ENCODE assay signal across 2 cellular contexts in the genomic region with DNA sequence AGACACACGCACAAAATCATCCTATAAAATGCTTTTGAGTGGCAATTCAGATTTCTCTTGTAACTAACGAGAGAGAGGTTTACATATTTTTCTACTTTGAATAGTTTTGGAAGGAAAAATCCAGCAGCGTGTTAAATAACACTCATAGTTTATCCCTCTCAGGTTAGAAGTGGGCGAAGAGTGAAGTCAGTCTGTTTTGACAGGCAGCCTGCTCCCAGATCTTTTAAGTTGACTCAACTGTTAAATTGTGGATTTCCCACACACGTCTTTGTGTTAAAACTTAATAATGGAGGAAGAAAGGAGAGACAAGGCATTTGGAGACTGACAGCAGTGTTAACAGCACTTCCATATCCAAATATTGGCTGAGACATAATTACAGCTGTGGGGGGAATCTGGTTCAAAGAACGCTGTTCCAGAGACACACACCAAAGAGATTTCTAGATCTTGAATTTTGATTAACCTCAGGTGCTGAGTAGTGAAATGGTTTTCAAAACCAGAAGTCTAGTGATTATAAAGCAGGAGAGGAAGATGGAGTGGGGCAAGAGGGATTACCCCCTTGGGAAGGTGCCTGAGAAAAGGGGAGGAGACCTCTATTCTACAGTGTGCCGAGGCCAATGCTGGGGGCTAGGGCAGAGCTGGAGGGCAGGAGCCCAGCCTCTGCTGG.
TF ChIP-seq lines count a peak whose summit lies in the region.

No MANE protein-coding gene starts in this region.

TF ChIP-seq in SK-N-SH, 30 proteins besides CTCF, POLR2A, EP300 and RAD21:
- TF ChIP-seq TAF1 (IDR thresholded peaks at IDR 0.05; ENCODE audit: borderline replicate concordance, low read depth, low read length) (no peak), GATA2 (CRISPR knock-in tag; IDR thresholded peaks at IDR 0.05) (no peak), FOSL2 (IDR thresholded peaks at IDR 0.05; ENCODE audit: borderline replicate concordance, low read depth) (no peak), ELF1 (IDR thresholded peaks at IDR 0.05) (no peak), YY1 (IDR thresholded peaks at IDR 0.05; ENCODE audit: low read depth) (no peak)
- TF ChIP-seq, protein P1, sequence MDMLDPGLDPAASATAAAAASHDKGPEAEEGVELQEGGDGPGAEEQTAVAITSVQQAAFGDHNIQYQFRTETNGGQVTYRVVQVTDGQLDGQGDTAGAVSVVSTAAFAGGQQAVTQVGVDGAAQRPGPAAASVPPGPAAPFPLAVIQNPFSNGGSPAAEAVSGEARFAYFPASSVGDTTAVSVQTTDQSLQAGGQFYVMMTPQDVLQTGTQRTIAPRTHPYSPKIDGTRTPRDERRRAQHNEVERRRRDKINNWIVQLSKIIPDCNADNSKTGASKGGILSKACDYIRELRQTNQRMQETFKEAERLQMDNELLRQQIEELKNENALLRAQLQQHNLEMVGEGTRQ (IDR thresholded peaks at IDR 0.05; ENCODE audit: borderline replicate concordance, low read depth, low read length): no peak
- TF ChIP-seq, protein P2, sequence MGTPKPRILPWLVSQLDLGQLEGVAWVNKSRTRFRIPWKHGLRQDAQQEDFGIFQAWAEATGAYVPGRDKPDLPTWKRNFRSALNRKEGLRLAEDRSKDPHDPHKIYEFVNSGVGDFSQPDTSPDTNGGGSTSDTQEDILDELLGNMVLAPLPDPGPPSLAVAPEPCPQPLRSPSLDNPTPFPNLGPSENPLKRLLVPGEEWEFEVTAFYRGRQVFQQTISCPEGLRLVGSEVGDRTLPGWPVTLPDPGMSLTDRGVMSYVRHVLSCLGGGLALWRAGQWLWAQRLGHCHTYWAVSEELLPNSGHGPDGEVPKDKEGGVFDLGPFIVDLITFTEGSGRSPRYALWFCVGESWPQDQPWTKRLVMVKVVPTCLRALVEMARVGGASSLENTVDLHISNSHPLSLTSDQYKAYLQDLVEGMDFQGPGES (IDR thresholded peaks at IDR 0.05; ENCODE audit: low read depth, low read length): no peak
- TF ChIP-seq, protein P3, sequence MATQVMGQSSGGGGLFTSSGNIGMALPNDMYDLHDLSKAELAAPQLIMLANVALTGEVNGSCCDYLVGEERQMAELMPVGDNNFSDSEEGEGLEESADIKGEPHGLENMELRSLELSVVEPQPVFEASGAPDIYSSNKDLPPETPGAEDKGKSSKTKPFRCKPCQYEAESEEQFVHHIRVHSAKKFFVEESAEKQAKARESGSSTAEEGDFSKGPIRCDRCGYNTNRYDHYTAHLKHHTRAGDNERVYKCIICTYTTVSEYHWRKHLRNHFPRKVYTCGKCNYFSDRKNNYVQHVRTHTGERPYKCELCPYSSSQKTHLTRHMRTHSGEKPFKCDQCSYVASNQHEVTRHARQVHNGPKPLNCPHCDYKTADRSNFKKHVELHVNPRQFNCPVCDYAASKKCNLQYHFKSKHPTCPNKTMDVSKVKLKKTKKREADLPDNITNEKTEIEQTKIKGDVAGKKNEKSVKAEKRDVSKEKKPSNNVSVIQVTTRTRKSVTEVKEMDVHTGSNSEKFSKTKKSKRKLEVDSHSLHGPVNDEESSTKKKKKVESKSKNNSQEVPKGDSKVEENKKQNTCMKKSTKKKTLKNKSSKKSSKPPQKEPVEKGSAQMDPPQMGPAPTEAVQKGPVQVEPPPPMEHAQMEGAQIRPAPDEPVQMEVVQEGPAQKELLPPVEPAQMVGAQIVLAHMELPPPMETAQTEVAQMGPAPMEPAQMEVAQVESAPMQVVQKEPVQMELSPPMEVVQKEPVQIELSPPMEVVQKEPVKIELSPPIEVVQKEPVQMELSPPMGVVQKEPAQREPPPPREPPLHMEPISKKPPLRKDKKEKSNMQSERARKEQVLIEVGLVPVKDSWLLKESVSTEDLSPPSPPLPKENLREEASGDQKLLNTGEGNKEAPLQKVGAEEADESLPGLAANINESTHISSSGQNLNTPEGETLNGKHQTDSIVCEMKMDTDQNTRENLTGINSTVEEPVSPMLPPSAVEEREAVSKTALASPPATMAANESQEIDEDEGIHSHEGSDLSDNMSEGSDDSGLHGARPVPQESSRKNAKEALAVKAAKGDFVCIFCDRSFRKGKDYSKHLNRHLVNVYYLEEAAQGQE (IDR thresholded peaks at IDR 0.05; ENCODE audit: low read depth, low read length): no peak

TF ChIP-seq in SK-N-SH treated with all-trans-retinoic acid at 6 μM for 48 hours, 23 proteins besides CTCF, POLR2A, EP300 and RAD21:
- TF ChIP-seq, protein P4, sequence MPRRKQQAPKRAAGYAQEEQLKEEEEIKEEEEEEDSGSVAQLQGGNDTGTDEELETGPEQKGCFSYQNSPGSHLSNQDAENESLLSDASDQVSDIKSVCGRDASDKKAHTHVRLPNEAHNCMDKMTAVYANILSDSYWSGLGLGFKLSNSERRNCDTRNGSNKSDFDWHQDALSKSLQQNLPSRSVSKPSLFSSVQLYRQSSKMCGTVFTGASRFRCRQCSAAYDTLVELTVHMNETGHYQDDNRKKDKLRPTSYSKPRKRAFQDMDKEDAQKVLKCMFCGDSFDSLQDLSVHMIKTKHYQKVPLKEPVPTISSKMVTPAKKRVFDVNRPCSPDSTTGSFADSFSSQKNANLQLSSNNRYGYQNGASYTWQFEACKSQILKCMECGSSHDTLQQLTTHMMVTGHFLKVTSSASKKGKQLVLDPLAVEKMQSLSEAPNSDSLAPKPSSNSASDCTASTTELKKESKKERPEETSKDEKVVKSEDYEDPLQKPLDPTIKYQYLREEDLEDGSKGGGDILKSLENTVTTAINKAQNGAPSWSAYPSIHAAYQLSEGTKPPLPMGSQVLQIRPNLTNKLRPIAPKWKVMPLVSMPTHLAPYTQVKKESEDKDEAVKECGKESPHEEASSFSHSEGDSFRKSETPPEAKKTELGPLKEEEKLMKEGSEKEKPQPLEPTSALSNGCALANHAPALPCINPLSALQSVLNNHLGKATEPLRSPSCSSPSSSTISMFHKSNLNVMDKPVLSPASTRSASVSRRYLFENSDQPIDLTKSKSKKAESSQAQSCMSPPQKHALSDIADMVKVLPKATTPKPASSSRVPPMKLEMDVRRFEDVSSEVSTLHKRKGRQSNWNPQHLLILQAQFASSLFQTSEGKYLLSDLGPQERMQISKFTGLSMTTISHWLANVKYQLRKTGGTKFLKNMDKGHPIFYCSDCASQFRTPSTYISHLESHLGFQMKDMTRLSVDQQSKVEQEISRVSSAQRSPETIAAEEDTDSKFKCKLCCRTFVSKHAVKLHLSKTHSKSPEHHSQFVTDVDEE (CRISPR knock-in tag; IDR thresholded peaks at IDR 0.05): no peak
- TF ChIP-seq SNAI2 (CRISPR knock-in tag; IDR thresholded peaks at IDR 0.05) (no peak), CSDC2 (CRISPR knock-in tag; IDR thresholded peaks at IDR 0.05) (no peak), ISL1 (CRISPR knock-in tag; IDR thresholded peaks at IDR 0.05) (no peak), RARB (CRISPR knock-in tag; IDR thresholded peaks at IDR 0.05) (no peak), ZFP3 (CRISPR knock-in tag; IDR thresholded peaks at IDR 0.05) (no peak), ESRRG (CRISPR knock-in tag; IDR thresholded peaks at IDR 0.05) (no peak), ZNF70 (CRISPR knock-in tag; IDR thresholded peaks at IDR 0.05) (no peak), TOX (CRISPR knock-in tag; IDR thresholded peaks at IDR 0.05; ENCODE audit: borderline replicate concordance) (no peak), ZNF565 (CRISPR knock-in tag; conservative IDR thresholded peaks at IDR 0.05; ENCODE audit: low read depth) (no peak), ZC3H10 (CRISPR knock-in tag; IDR thresholded peaks at IDR 0.05) (no peak), OSR1 (CRISPR knock-in tag; IDR thresholded peaks at IDR 0.05) (no peak), ZFP30 (CRISPR knock-in tag; IDR thresholded peaks at IDR 0.05) (no peak), PPARA (CRISPR knock-in tag; IDR thresholded peaks at IDR 0.05; ENCODE audit: borderline replicate concordance) (no peak), ARNTL (CRISPR knock-in tag; IDR thresholded peaks at IDR 0.05; ENCODE audit: borderline replicate concordance, low read depth) (no peak), ZNF8 (CRISPR knock-in tag; IDR thresholded peaks at IDR 0.05) (no peak)
- TF ChIP-seq, protein P5, sequence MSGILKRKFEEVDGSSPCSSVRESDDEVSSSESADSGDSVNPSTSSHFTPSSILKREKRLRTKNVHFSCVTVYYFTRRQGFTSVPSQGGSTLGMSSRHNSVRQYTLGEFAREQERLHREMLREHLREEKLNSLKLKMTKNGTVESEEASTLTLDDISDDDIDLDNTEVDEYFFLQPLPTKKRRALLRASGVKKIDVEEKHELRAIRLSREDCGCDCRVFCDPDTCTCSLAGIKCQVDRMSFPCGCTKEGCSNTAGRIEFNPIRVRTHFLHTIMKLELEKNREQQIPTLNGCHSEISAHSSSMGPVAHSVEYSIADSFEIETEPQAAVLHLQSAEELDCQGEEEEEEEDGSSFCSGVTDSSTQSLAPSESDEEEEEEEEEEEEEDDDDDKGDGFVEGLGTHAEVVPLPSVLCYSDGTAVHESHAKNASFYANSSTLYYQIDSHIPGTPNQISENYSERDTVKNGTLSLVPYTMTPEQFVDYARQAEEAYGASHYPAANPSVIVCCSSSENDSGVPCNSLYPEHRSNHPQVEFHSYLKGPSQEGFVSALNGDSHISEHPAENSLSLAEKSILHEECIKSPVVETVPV (CRISPR knock-in tag; IDR thresholded peaks at IDR 0.05): no peak
- TF ChIP-seq, protein P6, sequence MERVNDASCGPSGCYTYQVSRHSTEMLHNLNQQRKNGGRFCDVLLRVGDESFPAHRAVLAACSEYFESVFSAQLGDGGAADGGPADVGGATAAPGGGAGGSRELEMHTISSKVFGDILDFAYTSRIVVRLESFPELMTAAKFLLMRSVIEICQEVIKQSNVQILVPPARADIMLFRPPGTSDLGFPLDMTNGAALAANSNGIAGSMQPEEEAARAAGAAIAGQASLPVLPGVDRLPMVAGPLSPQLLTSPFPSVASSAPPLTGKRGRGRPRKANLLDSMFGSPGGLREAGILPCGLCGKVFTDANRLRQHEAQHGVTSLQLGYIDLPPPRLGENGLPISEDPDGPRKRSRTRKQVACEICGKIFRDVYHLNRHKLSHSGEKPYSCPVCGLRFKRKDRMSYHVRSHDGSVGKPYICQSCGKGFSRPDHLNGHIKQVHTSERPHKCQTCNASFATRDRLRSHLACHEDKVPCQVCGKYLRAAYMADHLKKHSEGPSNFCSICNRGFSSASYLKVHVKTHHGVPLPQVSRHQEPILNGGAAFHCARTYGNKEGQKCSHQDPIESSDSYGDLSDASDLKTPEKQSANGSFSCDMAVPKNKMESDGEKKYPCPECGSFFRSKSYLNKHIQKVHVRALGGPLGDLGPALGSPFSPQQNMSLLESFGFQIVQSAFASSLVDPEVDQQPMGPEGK (CRISPR knock-in tag; IDR thresholded peaks at IDR 0.05; ENCODE audit: borderline replicate concordance): no peak
- TF ChIP-seq, protein P7, sequence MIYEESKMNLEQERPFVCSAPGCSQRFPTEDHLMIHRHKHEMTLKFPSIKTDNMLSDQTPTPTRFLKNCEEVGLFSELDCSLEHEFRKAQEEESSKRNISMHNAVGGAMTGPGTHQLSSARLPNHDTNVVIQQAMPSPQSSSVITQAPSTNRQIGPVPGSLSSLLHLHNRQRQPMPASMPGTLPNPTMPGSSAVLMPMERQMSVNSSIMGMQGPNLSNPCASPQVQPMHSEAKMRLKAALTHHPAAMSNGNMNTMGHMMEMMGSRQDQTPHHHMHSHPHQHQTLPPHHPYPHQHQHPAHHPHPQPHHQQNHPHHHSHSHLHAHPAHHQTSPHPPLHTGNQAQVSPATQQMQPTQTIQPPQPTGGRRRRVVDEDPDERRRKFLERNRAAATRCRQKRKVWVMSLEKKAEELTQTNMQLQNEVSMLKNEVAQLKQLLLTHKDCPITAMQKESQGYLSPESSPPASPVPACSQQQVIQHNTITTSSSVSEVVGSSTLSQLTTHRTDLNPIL (CRISPR knock-in tag; IDR thresholded peaks at IDR 0.05; ENCODE audit: low read depth): no peak
- TF ChIP-seq, protein P8, sequence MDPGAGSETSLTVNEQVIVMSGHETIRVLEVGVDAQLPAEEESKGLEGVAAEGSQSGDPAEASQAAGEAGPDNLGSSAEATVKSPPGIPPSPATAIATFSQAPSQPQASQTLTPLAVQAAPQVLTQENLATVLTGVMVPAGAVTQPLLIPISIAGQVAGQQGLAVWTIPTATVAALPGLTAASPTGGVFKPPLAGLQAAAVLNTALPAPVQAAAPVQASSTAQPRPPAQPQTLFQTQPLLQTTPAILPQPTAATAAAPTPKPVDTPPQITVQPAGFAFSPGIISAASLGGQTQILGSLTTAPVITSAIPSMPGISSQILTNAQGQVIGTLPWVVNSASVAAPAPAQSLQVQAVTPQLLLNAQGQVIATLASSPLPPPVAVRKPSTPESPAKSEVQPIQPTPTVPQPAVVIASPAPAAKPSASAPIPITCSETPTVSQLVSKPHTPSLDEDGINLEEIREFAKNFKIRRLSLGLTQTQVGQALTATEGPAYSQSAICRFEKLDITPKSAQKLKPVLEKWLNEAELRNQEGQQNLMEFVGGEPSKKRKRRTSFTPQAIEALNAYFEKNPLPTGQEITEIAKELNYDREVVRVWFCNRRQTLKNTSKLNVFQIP (CRISPR knock-in tag; IDR thresholded peaks at IDR 0.05; ENCODE audit: borderline replicate concordance, low read depth): no peak
TF ChIP-seq in SK-N-SH treated with all-trans-retinoic acid at 6 μM for 48 hours: peak in this region for 0.
